In the genomic region with DNA sequence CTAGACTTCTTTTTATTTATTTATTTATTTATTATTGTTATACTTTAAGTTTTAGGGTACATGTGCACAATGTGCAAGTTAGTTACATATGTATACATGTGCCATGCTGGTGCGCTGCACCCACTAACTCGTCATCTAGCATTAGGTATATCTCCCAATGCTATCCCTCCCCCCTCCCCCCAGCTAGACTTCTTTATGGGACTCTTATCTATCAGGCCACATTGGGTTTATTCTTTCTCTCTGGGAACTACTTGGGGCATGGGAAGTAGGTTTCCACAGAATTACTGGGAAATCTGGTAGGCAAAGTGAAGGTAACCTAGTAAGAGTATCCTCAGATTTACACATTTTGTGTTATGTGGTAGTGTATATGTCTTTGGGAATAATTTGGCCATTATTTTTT, we compare ENCODE assay signal across 3 cellular contexts. TPM values are rescaled to one million over a fixed set of nuclear protein-coding genes. Genes with fewer than 3 reads are reported as not detected.
"Had no signal": no experiment of that assay in that cellular context is flagged by ENCODE, and none has a peak within 500 bp of the region (broad histone marks: within the 10 kb centered on the region; RNA-seq: fewer than 3 reads in every experiment).

No MANE protein-coding gene starts in this region.

RNA-seq across cellular contexts. Expression of a gene that starts 58.3 kb away (rescaled TPM):
- total RNA-seq: esophagus mucosa, mesenteric fat pad had no signal
- polyA plus RNA-seq: keratinocyte had no signal
